In genomic region chr12:67593041-67593870, GRCh38 we compare ENCODE assay signal across 9 cellular contexts. TPM values are rescaled to one million over a fixed set of nuclear protein-coding genes. Genes with fewer than 3 reads are reported as not detected.
DNase-seq lines count a peak whose midpoint lies in the region; ATAC-seq and TF ChIP-seq lines count a peak whose summit lies in the region.
"Had no signal": no experiment of that assay in that cellular context is flagged by ENCODE, and none has a peak within 500 bp of the region (broad histone marks: within the 10 kb centered on the region; RNA-seq: fewer than 3 reads in every experiment).

No MANE protein-coding gene starts in this region.

- H3K27ac ChIP-seq in CD4-positive, alpha-beta T cell (ENCODE audit: low read depth, low read length), result no peak overlapping the region
- no peak overlapping the region for H3K27ac ChIP-seq in GM23338 (ENCODE audit: low read depth)
- H3K27ac ChIP-seq: thoracic aorta had no signal

- H3K4me2 ChIP-seq in GM23338, result no peak overlapping the region

- H2AFZ ChIP-seq in GM23338, result peak overlapping the region; percentile 72; the same call in 1 of the 2 replicates

- no peaks in the 10 kb centered on the region for H3K9me2 ChIP-seq in GM23338 (ENCODE audit: insufficient read depth)

- H3K36me3 Mint-ChIP-seq in CD4-positive, alpha-beta T cell (ENCODE audit: low read depth), result no peaks in the 10 kb centered on the region
- H3K36me3 Mint-ChIP-seq in GM23338 (ENCODE audit: low read depth), result peaks cover 4% of the 10 kb centered on the region; the same call in 1 of the 3 replicates
- H3K36me3 Mint-ChIP-seq in T-cell, result peaks cover 6% of the 10 kb centered on the region
- no peaks in the 10 kb centered on the region for H3K36me3 Mint-ChIP-seq in CD14-positive monocyte

- no peak for DNase-seq in CD4-positive, alpha-beta T cell
- DNase-seq in GM23338 (ENCODE audit: low spot score) (peak; percentile 5), T-cell (peak in 1 of 34 experiments; percentile 9), left kidney (ENCODE audit: low read depth, low spot score) (peak; percentile 60), CD14-positive monocyte (ENCODE audit: low spot score) (no peak), NCI-H2107 (lab: John Stamatoyannopoulos, UW) (no peak)

- H3K4me1 Mint-ChIP-seq in CD4-positive, alpha-beta T cell (ENCODE audit: low read depth), result peaks cover 64% of the 10 kb centered on the region
- peaks cover 7% of the 10 kb centered on the region for H3K4me1 Mint-ChIP-seq in GM23338
- peaks cover 56 to 70% (median 66%) of the 10 kb centered on the region in 3 donors for H3K4me1 Mint-ChIP-seq in T-cell
- H3K4me1 Mint-ChIP-seq in CD14-positive monocyte, result peaks cover 11% of the 10 kb centered on the region

- H3K4me1 ChIP-seq in GM23338 (ENCODE audit: insufficient read depth), result peaks cover 6% of the 10 kb centered on the region; the same call in 1 of the 2 replicates

- peak overlapping the region; percentile 32 for H3K4me3 Mint-ChIP-seq in CD4-positive, alpha-beta T cell
- H3K4me3 Mint-ChIP-seq in GM23338 (no peak overlapping the region), T-cell (peak overlapping the region; percentile 0 to 62 (median 28)), CD14-positive monocyte (no peak overlapping the region)

- no peak for ATAC-seq in CD4-positive, alpha-beta T cell (ENCODE audit: poor library complexity)
- no peak for ATAC-seq in GM23338
- ATAC-seq in T-cell (replicated peaks in 1 of 4), result no peak
- no peak for ATAC-seq in HG03135 (IDR thresholded peaks at IDR 0.05; ENCODE audit: unreplicated experiment)
- no peak for ATAC-seq in HG03097 (IDR thresholded peaks at IDR 0.05; ENCODE audit: low FRiP score, unreplicated experiment)

- no peaks in the 10 kb centered on the region for H3K9me3 ChIP-seq in CD4-positive, alpha-beta T cell (ENCODE audit: control insufficient read depth, low read length)
- H3K9me3 ChIP-seq: thoracic aorta had no signal

- TF ChIP-seq CTCF in CD4-positive, alpha-beta T cell (IDR thresholded peaks at IDR 0.05), result no peak
- TF ChIP-seq CTCF in GM23338 (conservative IDR thresholded peaks at IDR 0.05; ENCODE audit: low read depth in 2 of 2) (no peak), CD14-positive monocyte (IDR thresholded peaks at IDR 0.05) (no peak)

- no peaks in the 10 kb centered on the region for H4K20me1 ChIP-seq in GM23338 (replicated peaks; ENCODE audit: insufficient read depth)

- intact Hi-C loops in CD4-positive, alpha-beta T cell (cut with DNase I, micrococcal nuclease), result loop anchor here in 1 of 2 experiments (10.0 kb wide), 1 partner anchor 108 kb away; no protein-coding TSS in a partner anchor
- intact Hi-C loops in CD14-positive monocyte (cut with micrococcal nuclease), result no loop called here

- H3K4me3 ChIP-seq in GM23338, result no peak overlapping the region
- H3K4me3 ChIP-seq: thoracic aorta had no signal

- no peaks in the 10 kb centered on the region for H3K79me2 ChIP-seq in GM23338 (replicated peaks; ENCODE audit: insufficient read depth)

- no peaks in the 10 kb centered on the region for H3K36me3 ChIP-seq in GM23338 (ENCODE audit: insufficient read depth)
- H3K36me3 ChIP-seq: thoracic aorta had no signal

- CTCF ChIA-PET in CD4-positive, alpha-beta T cell (lab: Charles Lee), result interaction anchor here (0.7 to 1.2 kb wide), 3 partner anchors 12 to 14 kb away, joined by 3 read pairs; no protein-coding TSS in a partner anchor
- CTCF ChIA-PET in T-cell (lab: Charles Lee), result interaction anchor here (0.5 to 1.6 kb wide), 6 partner anchors 9 to 320 kb away, joined by 3 to 4 read pairs (median 3); no protein-coding TSS in a partner anchor

- H3K27ac Mint-ChIP-seq in CD4-positive, alpha-beta T cell, result peak overlapping the region; percentile 60
- H3K27ac Mint-ChIP-seq in GM23338 (no peak overlapping the region), T-cell (peak overlapping the region; percentile 87 to 88), CD14-positive monocyte (no peak overlapping the region)

- peaks cover 3% of the 10 kb centered on the region for H3K9me3 Mint-ChIP-seq in CD4-positive, alpha-beta T cell
- H3K9me3 Mint-ChIP-seq in GM23338 (peaks cover 7% of the 10 kb centered on the region; the same call in 1 of the 3 replicates), T-cell (peaks cover 0 to 8% (median 2%) of the 10 kb centered on the region in 3 donors), CD14-positive monocyte (peaks cover 0 to 7% (median 0%) of the 10 kb centered on the region in 7 donors)

- H3F3A ChIP-seq in GM23338 (replicated peaks; ENCODE audit: low read depth), result no peaks in the 10 kb centered on the region

- POLR2A ChIA-PET in CD4-positive, alpha-beta T cell (lab: Charles Lee), result interaction anchor here (0.6 to 5.5 kb wide), 6 partner anchors 13 to 80 kb away, joined by 3 to 65 read pairs (median 8); partner anchors contain the start of gene DYRK2
- POLR2A ChIA-PET in T-cell (lab: Charles Lee), result interaction anchor here (0.5 to 0.7 kb wide), 4 partner anchors 82 to 568 kb away, joined by 6 to 12 read pairs (median 8); no protein-coding TSS in a partner anchor

- H3K27me3 ChIP-seq in CD4-positive, alpha-beta T cell (ENCODE audit: control insufficient read depth, insufficient read depth, low read length), result no peaks in the 10 kb centered on the region
- no peaks in the 10 kb centered on the region for H3K27me3 ChIP-seq in GM23338 (ENCODE audit: insufficient read depth)

- no peaks in the 10 kb centered on the region for H3K27me3 Mint-ChIP-seq in CD4-positive, alpha-beta T cell
- H3K27me3 Mint-ChIP-seq in GM23338 (ENCODE audit: insufficient read depth, low read depth, poor library complexity) (peaks cover 1% of the 10 kb centered on the region), T-cell (no peaks in the 10 kb centered on the region), CD14-positive monocyte (ENCODE audit: low read depth in 3 of 3) (peaks cover 1 to 4% (median 1%) of the 10 kb centered on the region in 3 donors)

TF ChIP-seq in GM23338, 12 proteins besides CTCF, POLR2A, EP300 and RAD21 (continues in another document):
- TF ChIP-seq NANOG (IDR thresholded peaks at IDR 0.05; ENCODE audit: borderline replicate concordance), result no peak
- no peak for TF ChIP-seq JUNB (IDR thresholded peaks at IDR 0.05; ENCODE audit: unreplicated experiment)
- TF ChIP-seq ZNF114 (CRISPR knock-in tag; IDR thresholded peaks at IDR 0.05), result no peak
- no peak for TF ChIP-seq POLR2AphosphoS5 (IDR thresholded peaks at IDR 0.05; ENCODE audit: low read depth)
- TF ChIP-seq ZNF331 (CRISPR knock-in tag; IDR thresholded peaks at IDR 0.05; ENCODE audit: low read depth), result no peak
- no peak for TF ChIP-seq EZH2phosphoT487 (IDR thresholded peaks at IDR 0.05; ENCODE audit: unreplicated experiment)
- no peak for TF ChIP-seq EZH2 (IDR thresholded peaks at IDR 0.05; ENCODE audit: low read depth, unreplicated experiment)
- no peak for TF ChIP-seq CREB1 (CRISPR knock-in tag; IDR thresholded peaks at IDR 0.05; ENCODE audit: low read depth)

RNA-seq across cellular contexts. Expression of gene DYRK2, which starts 55.3 kb away (rescaled TPM):
- total RNA-seq in CD4-positive, alpha-beta T cell, result 100 to 1,000 TPM; 123 to 135 TPM
- 30.4 and 34.1 TPM in 2 replicates for total RNA-seq in GM23338 (2014; rRNA removed; shearing (Covaris generic))
- 6.9 and 7.1 TPM in 2 replicates for polyA plus RNA-seq in GM23338 (2016; fragmentation: Nextera tagmentation; extraction: Ambion mirVana)
- 100 to 1,000 TPM; 104 to 138 (median 120) TPM for total RNA-seq in T-cell
- polyA plus RNA-seq in CD14-positive monocyte, result 1 to 10 TPM; 7.5 to 9.7 TPM

Comparison
In these comparisons a context has a peak if more than half of its experiments do, and no peak if none do; other contexts are left out.
1. DNase-seq: peak in GM23338 (single experiment) and left kidney (single experiment); none in CD4-positive, alpha-beta T cell (0 of 10), CD14-positive monocyte (single experiment) and NCI-H2107 (single experiment).
2. H3K27ac Mint-ChIP-seq: peak in CD4-positive, alpha-beta T cell (single experiment) and T-cell (2 of 2); none in GM23338 (single experiment) and CD14-positive monocyte (0 of 7).
3. H3K4me3 Mint-ChIP-seq: peak in CD4-positive, alpha-beta T cell (single experiment) and T-cell (3 of 3); none in GM23338 (single experiment) and CD14-positive monocyte (0 of 2).